Comparison of ENCODE assay signal across 9 cellular contexts in the genomic region with DNA sequence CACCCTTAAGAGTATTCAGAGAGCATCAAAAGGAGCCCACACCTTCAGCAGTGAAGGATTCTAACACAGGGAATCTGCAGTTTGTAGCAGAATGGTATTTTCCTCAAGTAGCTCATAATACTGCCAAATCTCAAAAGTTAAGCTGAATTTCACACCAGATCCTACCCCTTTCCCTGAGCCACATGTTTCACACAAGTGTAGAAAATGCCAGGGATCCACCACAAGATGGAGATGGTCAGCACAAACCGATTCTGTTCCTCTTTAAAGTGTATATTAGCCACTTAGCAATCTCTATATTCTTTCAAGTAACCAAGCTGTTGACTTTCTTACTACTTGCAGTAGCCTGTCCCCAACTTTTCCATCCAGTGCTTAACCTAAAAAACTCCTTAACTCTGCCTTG. TPM values are rescaled to one million over a fixed set of nuclear protein-coding genes. Genes with fewer than 3 reads are reported as not detected.
A peak's percentile ranks its signal among the peaks of the same experiment; 100 is the strongest.
DNase-seq lines count a peak whose midpoint lies in the region; ATAC-seq, FAIRE-seq and TF ChIP-seq lines count a peak whose summit lies in the region.
"Had no signal": no experiment of that assay in that cellular context is flagged by ENCODE, and none has a peak within 500 bp of the region (broad histone marks: within the 10 kb centered on the region; RNA-seq: fewer than 3 reads in every experiment).

No MANE protein-coding gene starts in this region.

- H3K36me3 Mint-ChIP-seq in activated B cell treated with CpG ODN at 0.5 μM for 24 hours (ENCODE audit: low read depth): peaks cover 48% of the 10 kb centered on the region

- ATAC-seq in activated B cell treated with CpG ODN at 0.5 μM for 24 hours (ENCODE audit: low read depth): no peak
- ATAC-seq in HepG2: peak; percentile 29; the same call in 2 of the 3 replicates
- no peak for ATAC-seq in GM21737 (IDR thresholded peaks at IDR 0.05; ENCODE audit: unreplicated experiment)
- ATAC-seq in HG03095 (IDR thresholded peaks at IDR 0.05; ENCODE audit: unreplicated experiment): no peak
- no peak for ATAC-seq in HG03442 (IDR thresholded peaks at IDR 0.05; ENCODE audit: unreplicated experiment)

- no peaks in the 10 kb centered on the region for H3K79me2 ChIP-seq in HepG2 (ENCODE audit: insufficient read depth, low read length)

- no TSS peak for BruUV-seq in HepG2 (replicated peaks; lab: Mats Ljungman, UMichigan)

- peak; percentile 70 for FAIRE-seq in HepG2 (lab: Jason Lieb, UNC)

- H3K9ac ChIP-seq in HepG2 (ENCODE audit: insufficient read depth, low read depth, low read length): no peak overlapping the region
- no peak overlapping the region for H3K9ac ChIP-seq in neuronal stem cell (ENCODE audit: low read depth, low read length, poor library complexity)

- no peak overlapping the region for H3K4ac ChIP-seq in neuronal stem cell (ENCODE audit: low read length)

- no peak overlapping the region for H3K4me3 Mint-ChIP-seq in activated B cell treated with CpG ODN at 0.5 μM for 24 hours

- H3K9me3 Mint-ChIP-seq in activated B cell treated with CpG ODN at 0.5 μM for 24 hours: no peaks in the 10 kb centered on the region

- no peak for TF ChIP-seq RAD21 in HepG2 (CRISPR knock-in tag; IDR thresholded peaks at IDR 0.05)

- H4K20me1 ChIP-seq in HepG2 (ENCODE audit: insufficient read depth, low read length): no peaks in the 10 kb centered on the region; the same call in 1 of the 2 replicates

- no peak overlapping the region for H3K18ac ChIP-seq in neuronal stem cell (ENCODE audit: low read length)

- H4K8ac ChIP-seq in neuronal stem cell (ENCODE audit: low read depth, low read length): no peak overlapping the region

- H3K23ac ChIP-seq in neuronal stem cell (ENCODE audit: low read depth, low read length, poor library complexity): no peak overlapping the region

- in situ Hi-C loops in HepG2 (cut with HindIII; ENCODE audit: extremely low pct_ligation_motif_present, low pct_unique_long_range_greater_than_20kb): no loop called here

- H3K27ac Mint-ChIP-seq in activated B cell treated with CpG ODN at 0.5 μM for 24 hours: peak overlapping the region; percentile 26

- H3K27ac ChIP-seq in HepG2 (ENCODE audit: extremely low read length, insufficient read depth, low read length): no peak overlapping the region
- H3K27ac ChIP-seq in neuronal stem cell (replicated peaks; ENCODE audit: low read length): no peak overlapping the region

- no peaks in the 10 kb centered on the region for H3K9me3 ChIP-seq in HepG2 (ENCODE audit: low read length)
- H3K9me3 ChIP-seq in neuronal stem cell (replicated peaks in 1 of 2; ENCODE audit: control insufficient read depth in 2 of 2, insufficient read depth in 1 of 2, low read depth in 1 of 2, low read length in 2 of 2): no peaks in the 10 kb centered on the region

- H3K27me3 Mint-ChIP-seq in activated B cell treated with CpG ODN at 0.5 μM for 24 hours: no peaks in the 10 kb centered on the region

- H3K27me3 ChIP-seq in HepG2 (ENCODE audit: control insufficient read depth in 1 of 2, insufficient read depth in 2 of 2, low read length in 2 of 2): no peaks in the 10 kb centered on the region
- no peaks in the 10 kb centered on the region for H3K27me3 ChIP-seq in neuronal stem cell (ENCODE audit: control insufficient read depth in 3 of 3, insufficient read depth in 3 of 3, low read depth in 1 of 3, low read length in 3 of 3)

- TF ChIP-seq EP300 in HepG2 (IDR thresholded peaks at IDR 0.05; ENCODE audit: low read depth in 2 of 2, low read length in 2 of 2): no peak
- TF ChIP-seq EP300 in HepG2 (CRISPR knock-in tag; IDR thresholded peaks at IDR 0.05; ENCODE audit: borderline replicate concordance): no peak

- H2BK12ac ChIP-seq in neuronal stem cell (ENCODE audit: low read length): no peak overlapping the region

- H2AK5ac ChIP-seq in neuronal stem cell (ENCODE audit: low read depth, low read length): no peak overlapping the region

- no peak overlapping the region for H2BK5ac ChIP-seq in neuronal stem cell (ENCODE audit: low read length)

- no peak for TF ChIP-seq CTCF in activated B cell treated with CpG ODN at 0.5 μM for 24 hours (IDR thresholded peaks at IDR 0.05)
- TF ChIP-seq CTCF in HepG2 (CRISPR knock-in tag; IDR thresholded peaks at IDR 0.05): peak; percentile 50

- no peak overlapping the region for H3K14ac ChIP-seq in neuronal stem cell (ENCODE audit: low read length)

- H2AFZ ChIP-seq in HepG2 (ENCODE audit: low read length) (no peak overlapping the region), neuronal stem cell (ENCODE audit: low read length) (no peak overlapping the region)

- DNase-seq in COR-L47 (lab: John Stamatoyannopoulos, UW) (peak; percentile 9), HT-29 (ENCODE audit: low spot score) (peak; percentile 51), activated B cell treated with CpG ODN at 0.5 μM for 24 hours (no peak), HepG2 (ENCODE audit: low spot score) (peak; percentile 38), neuronal stem cell (ENCODE audit: low spot score) (no peak)
- DNase-seq: activated gamma-delta T cell treated with Interleukin-2 at 50 U/mL for 16 hours had no signal

- intact Hi-C loops in activated B cell treated with CpG ODN at 0.5 μM for 24 hours (cut with micrococcal nuclease): loop anchor here (1.0 kb wide), 2 partner anchors 43 to 85 kb away; no protein-coding TSS in a partner anchor
- intact Hi-C loops in HepG2 (cut with micrococcal nuclease; ENCODE audit: unreplicated experiment): loop anchor here (1.0 kb wide), 1 partner anchor 43 kb away; no protein-coding TSS in a partner anchor

- no peak overlapping the region for H4K91ac ChIP-seq in neuronal stem cell (ENCODE audit: low read depth, low read length, poor library complexity)

- POLR2A ChIA-PET in activated B cell treated with CpG ODN at 0.5 μM for 24 hours (lab: Charles Lee) (interaction anchor here (1.0 kb wide), 1 partner anchor 124 kb away, joined by 4 read pairs; no protein-coding TSS in a partner anchor), HepG2 (lab: Yijun Ruan, JAX) (no interaction called here)

- peaks cover 10% of the 10 kb centered on the region for H3K4me1 Mint-ChIP-seq in activated B cell treated with CpG ODN at 0.5 μM for 24 hours

- no peak overlapping the region for H3K4me3 ChIP-seq in HepG2 (replicated peaks in 1 of 3; ENCODE audit: insufficient read depth in 1 of 3, low read depth in 2 of 3, low read length in 3 of 3)
- H3K4me3 ChIP-seq in neuronal stem cell (ENCODE audit: low read length in 2 of 2): no peak overlapping the region

- WGBS in HepG2 (ENCODE audit: low lambda C conversion rate): 41% methylated on average over 1 of the region's 1 CpG
- WGBS in neuronal stem cell (ENCODE audit: extremely low coverage in 2 of 2, insufficient read length in 2 of 2, insufficient replicate concordance in 1 of 2), 2 donors: no CpG with 5 or more reads among the region's 1 CpG

- H3K36me3 ChIP-seq in HepG2 (replicated peaks in 1 of 2; ENCODE audit: control insufficient read depth in 1 of 2, insufficient read depth in 2 of 2, low read length in 2 of 2) (peaks cover 35 to 89% of the 10 kb centered on the region in 2 experiments), neuronal stem cell (replicated peaks in 1 of 2; ENCODE audit: control insufficient read depth in 2 of 2, insufficient read depth in 2 of 2, low read length in 2 of 2) (peaks cover 48 to 98% of the 10 kb centered on the region in 2 donors)

- CTCF ChIA-PET in activated B cell treated with CpG ODN at 0.5 μM for 24 hours (lab: Charles Lee): interaction anchor here (1.7 to 5.5 kb wide), 3 partner anchors 40 to 85 kb away, joined by 4 to 42 read pairs (median 10); no protein-coding TSS in a partner anchor
- CTCF ChIA-PET in HepG2 (lab: Yijun Ruan, JAX; ENCODE audit: low intra/inter-chr PET ratio, low total read pairs): interaction anchor here (2.4 kb wide), 1 partner anchor 43 kb away, joined by 18 read pairs; no protein-coding TSS in a partner anchor

- no peak overlapping the region for H2BK120ac ChIP-seq in neuronal stem cell (ENCODE audit: low read depth, low read length)

- no peak overlapping the region for H2BK15ac ChIP-seq in neuronal stem cell (ENCODE audit: low read length)

- peaks cover 3% of the 10 kb centered on the region for H3K79me1 ChIP-seq in neuronal stem cell (ENCODE audit: low read depth, low read length)

- H3K4me1 ChIP-seq in HepG2 (ENCODE audit: insufficient read depth, low read length) (no peaks in the 10 kb centered on the region), neuronal stem cell (ENCODE audit: control insufficient read depth in 2 of 2, insufficient read depth in 1 of 2, low read depth in 1 of 2, low read length in 2 of 2) (no peaks in the 10 kb centered on the region)

- no peak for TF ChIP-seq POLR2A in HepG2 (IDR thresholded peaks at IDR 0.05; ENCODE audit: insufficient read depth in 1 of 2, low read depth in 2 of 2, low read length in 2 of 2)

- H3K4me2 ChIP-seq in HepG2 (ENCODE audit: low read depth, low read length): no peak overlapping the region
- no peak overlapping the region for H3K4me2 ChIP-seq in neuronal stem cell (ENCODE audit: insufficient read depth, low read length, poor library complexity, severe bottlenecking)

RNA-seq across cellular contexts. Expression of gene GINS2, which starts 13.2 kb away (rescaled TPM):
- total RNA-seq in HT-29 (2014; rRNA removed; shearing (Covaris generic)): 22.8 and 23.4 TPM in 2 replicates
- total RNA-seq in activated B cell treated with CpG ODN at 0.5 μM for 24 hours (6.0 and 6.8 TPM in 2 replicates), HepG2 (2016; rRNA removed; fragmentation: Illumina TruSeq; extraction: Trizol) (48.3 and 61.7 TPM in 2 replicates)
- total RNA-seq in HepG2 (2016; cell fraction: cytosol; rRNA removed; fragmentation: Illumina TruSeq; extraction: Trizol; ENCODE audit: low read depth): 23.8 and 27.0 TPM in 2 replicates
- total RNA-seq in HepG2 (2016; cell fraction: insoluble cytoplasmic fraction; rRNA removed; fragmentation: Illumina TruSeq; extraction: Trizol): 48.0 and 66.5 TPM in 2 replicates
- 37.7 and 42.3 TPM in 2 replicates for total RNA-seq in HepG2 (2016; cell fraction: membrane; rRNA removed; fragmentation: Illumina TruSeq; extraction: Trizol)
- total RNA-seq in HepG2 (2016; cell fraction: nucleus; rRNA removed; fragmentation: Illumina TruSeq; extraction: Trizol): 23.1 and 24.3 TPM in 2 replicates
- polyA plus RNA-seq in HepG2 (2011; rRNA removed): 7.7 and 10.6 TPM in 2 replicates
- polyA plus RNA-seq in HepG2 (2011; cell fraction: cytosol; rRNA removed): 8.9 and 11.0 TPM in 2 replicates
- polyA plus RNA-seq in HepG2 (2011; cell fraction: nucleus; rRNA removed): 3.9 and 4.5 TPM in 2 replicates
- polyA plus RNA-seq in HepG2 (2012): 5.7 and 16.9 TPM in 2 replicates
- 28.1 and 34.5 TPM in 2 replicates for polyA plus RNA-seq in HepG2 (2016; cell fraction: cytosol; fragmentation: Illumina TruSeq; extraction: Trizol; ENCODE audit: low read depth)
- 76.0 and 95.5 TPM in 2 replicates for polyA plus RNA-seq in HepG2 (2016; cell fraction: insoluble cytoplasmic fraction; fragmentation: Illumina TruSeq; extraction: Trizol; ENCODE audit: low read depth)
- polyA plus RNA-seq in HepG2 (2016; cell fraction: membrane; fragmentation: Illumina TruSeq; extraction: Trizol; ENCODE audit: low read depth): 36.4 and 39.0 TPM in 2 replicates
- polyA plus RNA-seq in HepG2 (2016; cell fraction: nucleus; fragmentation: Illumina TruSeq; extraction: Trizol; ENCODE audit: insufficient read depth, low read depth): 38.9 and 39.5 TPM in 2 replicates
- 7.2 and 33.6 TPM in 2 replicates for polyA minus RNA-seq in HepG2 (2011; rRNA and poly(A)+ RNA removed; ENCODE audit: low replicate concordance)
- polyA minus RNA-seq in HepG2 (2011; cell fraction: cytosol; rRNA and poly(A)+ RNA removed): 3.9 and 4.1 TPM in 2 replicates
- polyA minus RNA-seq in HepG2 (2011; cell fraction: nucleus; rRNA and poly(A)+ RNA removed): 4.7 and 6.2 TPM in 2 replicates
- polyA plus RNA-seq in neuronal stem cell (2013, experiment 1 of 2): 32.2 TPM
- 33.2 TPM for polyA plus RNA-seq in neuronal stem cell (2013, experiment 2 of 2)

Comparison
In these comparisons a context has a peak if more than half of its experiments do, and no peak if none do; other contexts are left out.
1. DNase-seq: peak in COR-L47 (single experiment), HT-29 (single experiment) and HepG2 (single experiment); none in activated B cell treated with CpG ODN at 0.5 μM for 24 hours (single experiment) and neuronal stem cell (single experiment).